1 cellular context compared by ENCODE assay signal in genomic region chr3:33855884-33856546, GRCh38.
TF ChIP-seq lines count a peak whose summit lies in the region.

No MANE protein-coding gene starts in this region.

TF ChIP-seq in SK-N-SH, 30 proteins besides CTCF, POLR2A, EP300 and RAD21 (continued from another document):
- TF ChIP-seq ZBTB33 (IDR thresholded peaks at IDR 0.05; ENCODE audit: borderline replicate concordance, low read depth) (no peak), MAX (IDR thresholded peaks at IDR 0.05; ENCODE audit: low read depth) (no peak)
